ENCODE assay signal across 13 cellular contexts in the genomic region with DNA sequence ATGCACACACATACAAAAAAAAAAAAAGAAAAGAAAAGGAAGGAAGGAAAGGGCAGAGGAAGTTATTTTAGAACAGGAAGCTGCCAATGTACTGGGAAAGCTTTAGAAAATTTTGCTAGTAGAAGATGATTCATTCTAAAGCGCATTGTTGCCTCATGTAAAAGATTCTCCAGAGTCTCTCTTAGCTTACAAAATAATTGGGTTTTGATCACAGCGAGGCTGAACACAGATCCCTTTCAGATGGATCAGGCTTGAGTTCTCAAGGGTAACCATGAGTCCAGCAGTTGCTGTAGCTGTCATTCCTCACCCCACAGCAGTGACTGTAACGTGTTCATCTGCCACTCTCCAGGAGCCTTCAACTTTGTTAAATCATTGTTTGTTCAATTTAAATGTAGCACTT.
A peak's percentile ranks its signal among the peaks of the same experiment; 100 is the strongest.
DNase-seq lines count a peak whose midpoint lies in the region; ATAC-seq and TF ChIP-seq lines count a peak whose summit lies in the region.
"Had no signal": no experiment of that assay in that cellular context is flagged by ENCODE, and none has a peak within 500 bp of the region (broad histone marks: within the 10 kb centered on the region; RNA-seq: fewer than 3 reads in every experiment).

No MANE protein-coding gene starts in this region.

- ATAC-seq in sciatic nerve (peak; percentile 78), GM18909 (IDR thresholded peaks at IDR 0.05; ENCODE audit: poor library complexity, unreplicated experiment) (no peak)

- DNase-seq in EL (peak; percentile 16), NOMO-1 treated with DMSO at 0.1 percent for 48 hours (lab: John Stamatoyannopoulos, UW; ENCODE audit: unreplicated experiment) (peak; percentile 63), epithelial cell of esophagus (ENCODE audit: low read depth) (peak; percentile 8), sciatic nerve (ENCODE audit: low spot score) (no peak), MG63 (no peak), kidney glomerular epithelial cell (lab: John Stamatoyannopoulos, UW) (no peak)
- no peak for DNase-seq in stimulated activated CD4-positive, alpha-beta T cell treated with anti-CD3 and anti-CD28 coated beads, Interleukin-15, amount 100 ng/mL, for 24 hours
- DNase-seq: CD8-positive, alpha-beta memory T cell; hypothalamus; mesendoderm; NCI-H446; stimulated activated CD4-positive, alpha-beta T cell treated with anti-CD3 and anti-CD28 coated beads, Interleukin-2, amount 100 ng/mL, for 24 hours had no signal

- no peak overlapping the region for H3K4me3 ChIP-seq in epithelial cell of esophagus (ENCODE audit: low read length)
- H3K4me3 ChIP-seq in MG63 = no peak overlapping the region

- H3K27me3 ChIP-seq in MG63 = no peaks in the 10 kb centered on the region

- intact Hi-C loops in sciatic nerve (cut with DNase I) = no loop called here

- H3K9me3 ChIP-seq in MG63 = no peaks in the 10 kb centered on the region

- H3K36me3 ChIP-seq in MG63 = peaks cover 39% of the 10 kb centered on the region

- no peak for TF ChIP-seq CTCF in epithelial cell of esophagus (IDR thresholded peaks at IDR 0.05; ENCODE audit: insufficient read depth, low read depth, low read length, missing control alignments)

Comparison
In these comparisons a context has a peak if more than half of its experiments do, and no peak if none do; other contexts are left out.
1. DNase-seq: peak in EL (single experiment), NOMO-1 treated with DMSO at 0.1 percent for 48 hours (single experiment) and epithelial cell of esophagus (single experiment); none in sciatic nerve (single experiment), MG63 (single experiment), kidney glomerular epithelial cell (single experiment) and stimulated activated CD4-positive, alpha-beta T cell treated with anti-CD3 and anti-CD28 coated beads, Interleukin-15, amount 100 ng/mL, for 24 hours (single experiment).